9 cellular contexts compared by ENCODE assay signal in the genomic region with DNA sequence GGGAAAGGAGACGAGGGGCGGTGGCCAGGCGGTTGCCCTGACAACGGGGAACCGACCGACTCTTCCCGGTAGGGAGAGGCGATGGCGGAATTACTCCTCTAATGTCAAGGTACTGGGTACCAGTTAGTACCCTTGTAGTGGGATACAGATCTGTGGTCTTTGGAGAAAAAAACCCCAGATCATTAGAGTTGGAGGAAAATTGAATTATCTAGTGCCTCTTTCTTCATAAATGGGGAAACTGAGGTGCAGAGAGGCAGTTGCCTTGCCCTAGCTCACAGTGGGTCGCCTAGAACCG. TPM values are rescaled to one million over a fixed set of nuclear protein-coding genes. Genes with fewer than 3 reads are reported as not detected.
DNase-seq lines count a peak whose midpoint lies in the region; ATAC-seq and TF ChIP-seq lines count a peak whose summit lies in the region.
"Had no signal": no experiment of that assay in that cellular context is flagged by ENCODE, and none has a peak within 500 bp of the region (broad histone marks: within the 10 kb centered on the region; RNA-seq: fewer than 3 reads in every experiment).

No MANE protein-coding gene starts in this region.

- no peaks in the 10 kb centered on the region for H3K9me3 ChIP-seq in SK-N-SH
- no peaks in the 10 kb centered on the region for H3K9me3 ChIP-seq in suprapubic skin

- CTCF ChIA-PET in SK-N-SH (lab: Yijun Ruan, JAX): interaction anchor here (0.7 to 2.1 kb wide), 8 partner anchors 12 to 119 kb away, joined by 3 to 12 read pairs (median 4); no protein-coding TSS in a partner anchor

- peak overlapping the region; percentile 85 for H3K9ac ChIP-seq in SK-N-SH

- TF ChIP-seq POLR2A in suprapubic skin (IDR thresholded peaks at IDR 0.05): no peak

- H3K4me1 ChIP-seq in SK-N-SH (ENCODE audit: control insufficient read depth in 1 of 2, insufficient read depth in 2 of 2, low read depth in 1 of 2, low read length in 1 of 2) (peaks cover 7 to 16% of the 10 kb centered on the region in 2 experiments; a peak in 2 of 4 replicates), suprapubic skin (peaks cover 71% of the 10 kb centered on the region)

- H3K36me3 ChIP-seq in SK-N-SH (replicated peaks in 1 of 2; ENCODE audit: control insufficient read depth in 1 of 2, insufficient read depth in 2 of 2, low read length in 1 of 2): peaks cover 0 to 7% of the 10 kb centered on the region in 2 experiments
- no peaks in the 10 kb centered on the region for H3K36me3 ChIP-seq in kidney epithelial cell (ENCODE audit: control insufficient read depth, insufficient read depth, low read length)
- no peaks in the 10 kb centered on the region for H3K36me3 ChIP-seq in suprapubic skin

- TF ChIP-seq RAD21 in SK-N-SH (IDR thresholded peaks at IDR 0.05; ENCODE audit: low read length): no peak

- 1% methylated on average over 9 of the region's 11 CpGs for WGBS in SK-N-SH (ENCODE audit: low lambda C conversion rate)
- WGBS in suprapubic skin: under 1% methylated on average over 10 of the region's 11 CpGs

- TF ChIP-seq EP300 in SK-N-SH (IDR thresholded peaks at IDR 0.05; ENCODE audit: borderline replicate concordance in 1 of 2, low read depth in 1 of 2, low read length in 1 of 2) (no peak), suprapubic skin (IDR thresholded peaks at IDR 0.05) (no peak)

- no peak for TF ChIP-seq CTCF in SK-N-SH (IDR thresholded peaks at IDR 0.05)
- TF ChIP-seq CTCF in astrocyte of the cerebellum (IDR thresholded peaks at IDR 0.05; ENCODE audit: low read depth, low read length, missing control alignments): no peak
- TF ChIP-seq CTCF in kidney epithelial cell (IDR thresholded peaks at IDR 0.05; ENCODE audit: insufficient read depth, low read length, poor library complexity, severe bottlenecking): no peak
- TF ChIP-seq CTCF in suprapubic skin (IDR thresholded peaks at IDR 0.05): no peak

- in situ Hi-C loops in astrocyte of the cerebellum (cut with HindIII; ENCODE audit: low sequenced_read_pairs): no loop called here

- H4K20me1 ChIP-seq in SK-N-SH (ENCODE audit: insufficient read depth): no peaks in the 10 kb centered on the region

- H2AFZ ChIP-seq in SK-N-SH (ENCODE audit: low read depth): peak overlapping the region; percentile 72

- no peaks in the 10 kb centered on the region for H3K27me3 ChIP-seq in SK-N-SH (ENCODE audit: insufficient read depth)
- H3K27me3 ChIP-seq in kidney epithelial cell (ENCODE audit: control insufficient read depth, insufficient read depth, low read length): no peaks in the 10 kb centered on the region
- H3K27me3 ChIP-seq in suprapubic skin: no peaks in the 10 kb centered on the region

- peaks cover 48% of the 10 kb centered on the region for H3K79me2 ChIP-seq in SK-N-SH (ENCODE audit: insufficient read depth)

- no peak for ATAC-seq in SK-N-SH treated with all-trans-retinoic acid at 6 μM for 48 hours
- ATAC-seq in HG02938 (IDR thresholded peaks at IDR 0.05; ENCODE audit: unreplicated experiment): no peak
- ATAC-seq in HG03521 (IDR thresholded peaks at IDR 0.05; ENCODE audit: unreplicated experiment): no peak

- H3K9me2 ChIP-seq in SK-N-SH: no peaks in the 10 kb centered on the region

- H3K27ac ChIP-seq in SK-N-SH (ENCODE audit: low read depth in 2 of 2, low read length in 1 of 2) (peak overlapping the region; percentile 92 to 99), suprapubic skin (peak overlapping the region; percentile 99)

- POLR2A ChIA-PET in SK-N-SH (lab: Yijun Ruan, JAX): interaction anchor here (0.8 to 1.9 kb wide), 3 partner anchors 16 to 118 kb away, joined by 3 to 13 read pairs (median 4); no protein-coding TSS in a partner anchor

- H3K4me3 ChIP-seq in SK-N-SH (ENCODE audit: low read depth in 2 of 2, low read length in 1 of 2) (peak overlapping the region; percentile 68 to 96), astrocyte of the cerebellum (ENCODE audit: low read depth, low read length) (peak overlapping the region; percentile 82), kidney epithelial cell (ENCODE audit: low read depth, low read length) (peak overlapping the region; percentile 77), suprapubic skin (peak overlapping the region; percentile 89)

- H3F3A ChIP-seq in SK-N-SH (replicated peaks; ENCODE audit: insufficient read depth): peaks cover 6% of the 10 kb centered on the region

- DNase-seq in SK-N-SH (no peak), astrocyte of the cerebellum (ENCODE audit: low read depth) (no peak), kidney epithelial cell (ENCODE audit: low read depth) (no peak), suprapubic skin (ENCODE audit: low spot score in 2 of 2) (no peak), SIG-M5 (lab: John Stamatoyannopoulos, UW) (no peak)

- H3K4me2 ChIP-seq in SK-N-SH: peak overlapping the region; percentile 84

TF ChIP-seq in SK-N-SH, 30 proteins besides CTCF, POLR2A, EP300 and RAD21:
- TF ChIP-seq POLR2AphosphoS5 (IDR thresholded peaks at IDR 0.05; ENCODE audit: low read depth, low read length) (no peak), MXI1 (IDR thresholded peaks at IDR 0.05; ENCODE audit: low read depth, low read length) (peak; percentile 62)

TF ChIP-seq in SK-N-SH treated with all-trans-retinoic acid at 6 μM for 48 hours, 23 proteins besides CTCF, POLR2A, EP300 and RAD21:
- no peak for TF ChIP-seq ESRRG (CRISPR knock-in tag; IDR thresholded peaks at IDR 0.05)
- TF ChIP-seq CSDC2 (CRISPR knock-in tag; IDR thresholded peaks at IDR 0.05): no peak
- TF ChIP-seq ZFP30 (CRISPR knock-in tag; IDR thresholded peaks at IDR 0.05): no peak

RNA-seq across cellular contexts. Expression of gene PEF1, which starts 0.5 kb away (rescaled TPM):
- polyA plus RNA-seq in SK-N-SH (2012; rRNA removed): 51.9 and 63.4 TPM in 2 replicates
- polyA plus RNA-seq in SK-N-SH (2012; cell fraction: cytosol; rRNA removed): 37.2 and 46.8 TPM in 2 replicates
- polyA plus RNA-seq in SK-N-SH (2012; cell fraction: nucleus; rRNA removed): 54.1 and 56.9 TPM in 2 replicates
- total RNA-seq in kidney epithelial cell (86.8 and 100 TPM in 2 replicates), suprapubic skin (100 to 1,000 TPM in 3 of 4 donors, 10 to 100 TPM in 1; 97.9 to 117 (median 103) TPM)

RNA-seq across cellular contexts. Expression of gene HCRTR1, which starts 27.7 kb away (rescaled TPM):
- 0.03 TPM in 1 of 2 replicates, not detected in the other for polyA plus RNA-seq in SK-N-SH (2012; rRNA removed)
- 0.05 TPM in 1 of 2 replicates, not detected in the other for polyA plus RNA-seq in SK-N-SH (2012; cell fraction: cytosol; rRNA removed)
- polyA plus RNA-seq in SK-N-SH (2012; cell fraction: nucleus; rRNA removed): 0.06 TPM in 1 of 2 replicates, not detected in the other
- total RNA-seq in kidney epithelial cell (not detected in 2 replicates), suprapubic skin (not detected)
- total RNA-seq: A172 had no signal

RNA-seq across cellular contexts. Expression of gene COL16A1, which starts 58.6 kb away (rescaled TPM):
- polyA plus RNA-seq in SK-N-SH (2012; rRNA removed): 9.0 and 10.4 TPM in 2 replicates
- 3.0 and 3.8 TPM in 2 replicates for polyA plus RNA-seq in SK-N-SH (2012; cell fraction: cytosol; rRNA removed)
- 38.2 and 47.3 TPM in 2 replicates for polyA plus RNA-seq in SK-N-SH (2012; cell fraction: nucleus; rRNA removed)
- 9.2 and 10.8 TPM in 2 replicates for total RNA-seq in kidney epithelial cell
- 100 to 1,000 TPM in 2 of 4 donors, 10 to 100 TPM in 2; 41.6 to 188 (median 93.1) TPM for total RNA-seq in suprapubic skin
